In genomic region chr5:989961-990530, GRCh38 we compare ENCODE assay signal across 11 cellular contexts. TPM values are rescaled to one million over a fixed set of nuclear protein-coding genes. Genes with fewer than 3 reads are reported as not detected.
DNase-seq lines count a peak whose midpoint lies in the region; ATAC-seq, FAIRE-seq and TF ChIP-seq lines count a peak whose summit lies in the region.
"Had no signal": no experiment of that assay in that cellular context is flagged by ENCODE, and none has a peak within 500 bp of the region (broad histone marks: within the 10 kb centered on the region; RNA-seq: fewer than 3 reads in every experiment).

No MANE protein-coding gene starts in this region.

- H3K27me3 Mint-ChIP-seq in nephron progenitor cell (ENCODE audit: low read depth, poor library complexity): peaks cover 12% of the 10 kb centered on the region
- peaks cover 16 to 53% (median 31%) of the 10 kb centered on the region in 5 donors for H3K27me3 Mint-ChIP-seq in naive thymus-derived CD8-positive, alpha-beta T cell

- ATAC-seq in HG03521 (IDR thresholded peaks at IDR 0.05; ENCODE audit: unreplicated experiment): no peak
- ATAC-seq in naive thymus-derived CD8-positive, alpha-beta T cell: no peak
- no peak for ATAC-seq in GM21526 (IDR thresholded peaks at IDR 0.05; ENCODE audit: low FRiP score, unreplicated experiment)

- DNase-seq in CD1c-positive myeloid dendritic cell (ENCODE audit: extremely low spot score) (peak; percentile 81), Peyer's patch (peak in 2 of 3 donors; percentile 50 to 68), frontal cortex (ENCODE audit: low spot score in 2 of 2) (peak; percentile 59 to 76), nephron progenitor cell (peak; percentile 44)
- no peak for DNase-seq in naive thymus-derived CD8-positive, alpha-beta T cell
- DNase-seq in stimulated activated CD4-positive, alpha-beta T cell treated with anti-CD3 and anti-CD28 coated beads, Interleukin-1b, Interleukin-23, amount 100 ng/mL, for 48 hours: no peak
- DNase-seq: activated B cell treated with CpG ODN at 0.5 μM for 24 hours had no signal

- no peaks in the 10 kb centered on the region for H3K9me3 ChIP-seq in Peyer's patch

- POLR2A ChIA-PET in naive thymus-derived CD8-positive, alpha-beta T cell (lab: Charles Lee): no interaction called here

- no peaks in the 10 kb centered on the region for H3K27me3 ChIP-seq in Peyer's patch

- TF ChIP-seq CTCF in Peyer's patch (IDR thresholded peaks at IDR 0.05): peak in 3 of 6 experiments; percentile 33 to 40 (median 35)
- no peak for TF ChIP-seq CTCF in nephron progenitor cell (IDR thresholded peaks at IDR 0.05)

- no peaks in the 10 kb centered on the region for H3K36me3 ChIP-seq in Peyer's patch

- no peaks in the 10 kb centered on the region for H3K36me3 Mint-ChIP-seq in nephron progenitor cell (ENCODE audit: low read depth)
- peaks cover 2 to 24% (median 3%) of the 10 kb centered on the region in 3 donors for H3K36me3 Mint-ChIP-seq in naive thymus-derived CD8-positive, alpha-beta T cell

- H3K27ac ChIP-seq in Peyer's patch: peak overlapping the region in 3 of 4 donors; percentile 38 to 66 (median 53)

- peaks cover 30% of the 10 kb centered on the region for H3K9me3 Mint-ChIP-seq in nephron progenitor cell
- peaks cover 0 to 32% (median 8%) of the 10 kb centered on the region in 9 donors for H3K9me3 Mint-ChIP-seq in naive thymus-derived CD8-positive, alpha-beta T cell

- H3K4me1 Mint-ChIP-seq in nephron progenitor cell: peaks cover 29% of the 10 kb centered on the region
- H3K4me1 Mint-ChIP-seq in naive thymus-derived CD8-positive, alpha-beta T cell: peaks cover 0 to 9% (median 0%) of the 10 kb centered on the region in 4 donors

- H3K4me1 ChIP-seq in Peyer's patch: no peaks in the 10 kb centered on the region

- H3K27ac Mint-ChIP-seq in nephron progenitor cell: peak overlapping the region; percentile 94
- no peak overlapping the region for H3K27ac Mint-ChIP-seq in naive thymus-derived CD8-positive, alpha-beta T cell
- H3K27ac Mint-ChIP-seq: activated B cell treated with CpG ODN at 0.5 μM for 24 hours had no signal

- TF ChIP-seq POLR2A in Peyer's patch (IDR thresholded peaks at IDR 0.05): no peak

- FAIRE-seq in frontal cortex (lab: Jason Lieb, UNC): no peak
- FAIRE-seq: colon, D721Med had no signal

- H3K4me3 ChIP-seq in Peyer's patch: no peak overlapping the region

- no peak overlapping the region for H3K4me3 Mint-ChIP-seq in nephron progenitor cell
- H3K4me3 Mint-ChIP-seq in naive thymus-derived CD8-positive, alpha-beta T cell: no peak overlapping the region

RNA-seq across cellular contexts. Expression of gene NKD2, which starts 18.6 kb away (rescaled TPM):
- 1 to 10 TPM; 1.9 to 9.9 (median 3.5) TPM for total RNA-seq in Peyer's patch
- 2.9 TPM for total RNA-seq in frontal cortex
- total RNA-seq in naive thymus-derived CD8-positive, alpha-beta T cell: not detected
- under 1 TPM in 1 of 3 donors, not detected in 2; 0.14 TPM for polyA plus RNA-seq in naive thymus-derived CD8-positive, alpha-beta T cell

Comparison
In these comparisons a context has a peak if more than half of its experiments do, and no peak if none do; other contexts are left out.
1. DNase-seq: peak in CD1c-positive myeloid dendritic cell (single experiment), Peyer's patch (2 of 3), frontal cortex (2 of 2) and nephron progenitor cell (single experiment); none in naive thymus-derived CD8-positive, alpha-beta T cell (0 of 10) and stimulated activated CD4-positive, alpha-beta T cell treated with anti-CD3 and anti-CD28 coated beads, Interleukin-1b, Interleukin-23, amount 100 ng/mL, for 48 hours (single experiment).